2 cellular contexts compared by ENCODE assay signal in genomic region chrX:100424012-100424411, GRCh38.
TF ChIP-seq lines count a peak whose summit lies in the region.

No MANE protein-coding gene starts in this region.

TF ChIP-seq in Ishikawa, 13 proteins besides CTCF, POLR2A, EP300 and RAD21 (continued from another document):
- TF ChIP-seq EGR1 (IDR thresholded peaks at IDR 0.05) (no peak), TAF1 (IDR thresholded peaks at IDR 0.05; ENCODE audit: low read depth) (no peak), FOXM1 (IDR thresholded peaks at IDR 0.05; ENCODE audit: borderline replicate concordance, low read depth) (no peak), TEAD4 (IDR thresholded peaks at IDR 0.05) (no peak), USF1 (IDR thresholded peaks at IDR 0.05) (no peak), CEBPB (IDR thresholded peaks at IDR 0.05) (no peak), TCF12 (IDR thresholded peaks at IDR 0.05; ENCODE audit: low read depth) (no peak), ZBTB7A (IDR thresholded peaks at IDR 0.05; ENCODE audit: low read depth) (no peak)
- TF ChIP-seq, protein P1, sequence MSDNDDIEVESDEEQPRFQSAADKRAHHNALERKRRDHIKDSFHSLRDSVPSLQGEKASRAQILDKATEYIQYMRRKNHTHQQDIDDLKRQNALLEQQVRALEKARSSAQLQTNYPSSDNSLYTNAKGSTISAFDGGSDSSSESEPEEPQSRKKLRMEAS (IDR thresholded peaks at IDR 0.05), result no peak

TF ChIP-seq in K562, 482 proteins besides CTCF, POLR2A, EP300 and RAD21 (continued from another document):
- TF ChIP-seq ZNF561 (CRISPR knock-in tag; conservative IDR thresholded peaks at IDR 0.05) (no peak), BRCA1 (IDR thresholded peaks at IDR 0.05) (no peak), BRCA1 (CRISPR knock-in tag; IDR thresholded peaks at IDR 0.05) (no peak), FOXM1 (IDR thresholded peaks at IDR 0.05; ENCODE audit: low read depth) (no peak), FOXM1 (CRISPR knock-in tag; IDR thresholded peaks at IDR 0.05; ENCODE audit: low read depth) (no peak), ZNF407 (IDR thresholded peaks at IDR 0.05; ENCODE audit: low read depth) (no peak), NONO (IDR thresholded peaks at IDR 0.05; ENCODE audit: low read depth in 2 of 2, low read length in 1 of 2) (no peak), RFX7 (CRISPR knock-in tag; IDR thresholded peaks at IDR 0.05) (no peak), ZNF174 (CRISPR knock-in tag; IDR thresholded peaks at IDR 0.05) (no peak), DACH1 (IDR thresholded peaks at IDR 0.05; ENCODE audit: partially characterized antibody) (no peak)
